ENCODE assay signal across 9 cellular contexts in genomic region chr1:46527474-46528296, GRCh38. TPM values are rescaled to one million over a fixed set of nuclear protein-coding genes. Genes with fewer than 3 reads are reported as not detected.
DNase-seq lines count a peak whose midpoint lies in the region; ATAC-seq and TF ChIP-seq lines count a peak whose summit lies in the region.
"Had no signal": no experiment of that assay in that cellular context is flagged by ENCODE, and none has a peak within 500 bp of the region (broad histone marks: within the 10 kb centered on the region; RNA-seq: fewer than 3 reads in every experiment).

No MANE protein-coding gene starts in this region.

- 31% methylated on average over 3 of the region's 3 CpGs for WGBS in prostate gland

- no peak overlapping the region for H3K4me3 ChIP-seq in MG63
- no peak overlapping the region for H3K4me3 ChIP-seq in prostate gland

- H3K27ac Mint-ChIP-seq in activated naive CD4-positive, alpha-beta T cell treated with anti-CD3 and anti-CD28 coated beads, Interleukin-2, amount 50 U/mL, for 72 hours, result no peak overlapping the region

- H3K27me3 ChIP-seq in MG63 (no peaks in the 10 kb centered on the region), prostate gland (replicated peaks; ENCODE audit: insufficient read depth) (no peaks in the 10 kb centered on the region)

- DNase-seq in AG08395 (ENCODE audit: low spot score), result peak; percentile 88
- DNase-seq in MG63, result peak; percentile 70
- peak; percentile 51 for DNase-seq in SKM-1 treated with dmso at 0.1 percent for 144 hours (lab: John Stamatoyannopoulos, UW; ENCODE audit: unreplicated experiment)
- peak; percentile 67 to 86 for DNase-seq in activated naive CD4-positive, alpha-beta T cell treated with anti-CD3 and anti-CD28 coated beads, Interleukin-2, amount 50 U/mL, for 72 hours (ENCODE audit: low spot score in 2 of 2)
- peak; percentile 89 for DNase-seq in Right ventricle myocardium superior
- peak; percentile 79 for DNase-seq in prostate gland (ENCODE audit: low spot score)

- H3K36me3 Mint-ChIP-seq in activated naive CD4-positive, alpha-beta T cell treated with anti-CD3 and anti-CD28 coated beads, Interleukin-2, amount 50 U/mL, for 72 hours, result no peaks in the 10 kb centered on the region

- H3K4me1 ChIP-seq in prostate gland (replicated peaks), result no peaks in the 10 kb centered on the region

- H3K9me3 ChIP-seq in MG63, result no peaks in the 10 kb centered on the region
- H3K9me3 ChIP-seq in prostate gland, result no peaks in the 10 kb centered on the region

- ATAC-seq in GM18511 (IDR thresholded peaks at IDR 0.05; ENCODE audit: unreplicated experiment), result peak; percentile 73
- peak; percentile 70 to 73 for ATAC-seq in activated naive CD4-positive, alpha-beta T cell treated with anti-CD3 and anti-CD28 coated beads, Interleukin-2, amount 50 U/mL, for 72 hours
- peak; percentile 88 for ATAC-seq in Right ventricle myocardium superior (ENCODE audit: poor library complexity)
- ATAC-seq in GM21515 (IDR thresholded peaks at IDR 0.05; ENCODE audit: unreplicated experiment), result no peak

- H3K27ac ChIP-seq in prostate gland, result no peak overlapping the region

- intact Hi-C loops in Right ventricle myocardium superior (cut with DNase I), result loop anchor here (5.0 kb wide), 2 partner anchors 80 to 120 kb away; no protein-coding TSS in a partner anchor
- intact Hi-C loops in prostate gland (cut with DNase I), result loop anchor here (2.0 to 5.0 kb wide), 3 partner anchors 45 to 121 kb away; no protein-coding TSS in a partner anchor

- peak; percentile 87 to 96 (median 92) for TF ChIP-seq CTCF in prostate gland (IDR thresholded peaks at IDR 0.05)

- no peaks in the 10 kb centered on the region for H3K9me3 Mint-ChIP-seq in activated naive CD4-positive, alpha-beta T cell treated with anti-CD3 and anti-CD28 coated beads, Interleukin-2, amount 50 U/mL, for 72 hours

- no peak for TF ChIP-seq POLR2A in prostate gland (IDR thresholded peaks at IDR 0.05)

- H3K36me3 ChIP-seq in MG63 (no peaks in the 10 kb centered on the region), prostate gland (no peaks in the 10 kb centered on the region)

RNA-seq across cellular contexts. Expression of gene KNCN, which starts 23.8 kb away (rescaled TPM):
- total RNA-seq in MG63 (2014; rRNA removed; shearing (Covaris generic); ENCODE audit: low replicate concordance), result not detected in 2 replicates
- total RNA-seq in activated naive CD4-positive, alpha-beta T cell treated with anti-CD3 and anti-CD28 coated beads, Interleukin-2, amount 50 U/mL, for 72 hours, result not detected
- total RNA-seq in Right ventricle myocardium superior (not detected), prostate gland (not detected)
- total RNA-seq: urinary bladder had no signal

RNA-seq across cellular contexts. Expression of gene DMBX1, which starts 38.0 kb away (rescaled TPM):
- total RNA-seq in MG63 (2014; rRNA removed; shearing (Covaris generic); ENCODE audit: low replicate concordance), result not detected in 2 replicates
- under 1 TPM; 0.09 to 0.54 TPM for total RNA-seq in activated naive CD4-positive, alpha-beta T cell treated with anti-CD3 and anti-CD28 coated beads, Interleukin-2, amount 50 U/mL, for 72 hours
- total RNA-seq in Right ventricle myocardium superior, result not detected
- not detected for total RNA-seq in prostate gland
- total RNA-seq: urinary bladder had no signal
